9 cellular contexts compared by ENCODE assay signal in the genomic region with DNA sequence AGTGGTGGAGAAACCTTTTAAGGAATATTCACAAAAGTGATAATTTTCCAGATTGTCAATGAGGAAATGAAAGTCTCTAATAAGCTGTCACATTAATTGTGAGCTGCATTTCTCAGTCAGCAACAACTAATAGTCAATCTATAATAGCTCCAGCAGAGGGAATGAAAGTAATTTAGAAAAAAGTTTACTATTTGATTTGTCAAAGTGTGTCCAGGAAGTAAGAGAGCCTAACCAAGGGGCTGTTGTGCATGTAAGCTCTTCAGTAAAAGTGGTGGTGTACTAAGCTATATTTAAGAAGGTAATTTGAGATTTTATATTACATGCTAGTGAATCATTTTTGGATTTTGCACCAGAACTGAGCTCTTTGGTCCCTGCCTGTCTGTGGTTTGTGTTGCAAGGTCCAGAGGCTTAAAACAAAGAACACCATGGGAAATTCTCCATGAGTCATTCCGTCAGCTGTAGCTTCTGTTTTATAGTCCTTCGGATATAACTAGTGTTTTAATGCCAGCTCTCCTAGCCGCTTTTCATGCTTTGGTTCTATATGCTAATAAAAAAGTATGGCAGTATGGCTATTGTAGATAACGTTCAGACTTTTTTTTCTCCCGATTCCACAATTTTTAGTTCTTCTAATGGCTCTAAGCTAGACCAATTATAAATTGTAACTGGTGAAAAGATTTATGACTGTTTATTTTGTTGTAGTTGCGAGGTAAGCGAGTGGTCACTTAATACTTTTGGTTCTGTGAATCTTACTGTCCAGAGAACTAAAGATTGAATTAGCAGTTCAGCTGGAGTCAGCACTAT.
DNase-seq lines count a peak whose midpoint lies in the region; ATAC-seq and TF ChIP-seq lines count a peak whose summit lies in the region.
"Had no signal": no experiment of that assay in that cellular context is flagged by ENCODE, and none has a peak within 500 bp of the region (broad histone marks: within the 10 kb centered on the region; RNA-seq: fewer than 3 reads in every experiment).

No MANE protein-coding gene starts in this region.

- CTCF ChIA-PET in activated CD4-positive, alpha-beta memory T cell treated with anti-CD3 and anti-CD28 coated beads for 36 hours (lab: Charles Lee) = no interaction called here

- peak overlapping the region; percentile 73 for H3K4me3 ChIP-seq in endocrine pancreas (ENCODE audit: control insufficient read depth, insufficient read depth, low read length)

- H3K4me1 ChIP-seq in endocrine pancreas (ENCODE audit: control insufficient read depth, insufficient read depth, low read length) = peaks cover 47% of the 10 kb centered on the region

- POLR2A ChIA-PET in activated CD4-positive, alpha-beta memory T cell treated with anti-CD3 and anti-CD28 coated beads for 36 hours (lab: Charles Lee) = no interaction called here

- H3K27ac Mint-ChIP-seq in nephron progenitor cell = peak overlapping the region; percentile 58
- no peak overlapping the region for H3K27ac Mint-ChIP-seq in activated CD4-positive, alpha-beta memory T cell treated with anti-CD3 and anti-CD28 coated beads for 36 hours
- H3K27ac Mint-ChIP-seq: dendritic cell treated with granulocyte-macrophage colony-stimulating factor and Interleukin-4, amounts not matched to agents 40 ng/mL and 50 ng/mL, for 4 days had no signal

- H3K36me3 Mint-ChIP-seq in nephron progenitor cell (ENCODE audit: low read depth) = peaks cover 3% of the 10 kb centered on the region
- H3K36me3 Mint-ChIP-seq in activated CD4-positive, alpha-beta memory T cell treated with anti-CD3 and anti-CD28 coated beads for 36 hours = no peaks in the 10 kb centered on the region

- ATAC-seq in HG03095 (IDR thresholded peaks at IDR 0.05; ENCODE audit: unreplicated experiment) = no peak
- ATAC-seq in HG03342 (IDR thresholded peaks at IDR 0.05; ENCODE audit: unreplicated experiment) = no peak
- no peak for ATAC-seq in GM18861 (IDR thresholded peaks at IDR 0.05; ENCODE audit: unreplicated experiment)

- no peaks in the 10 kb centered on the region for H3K27me3 Mint-ChIP-seq in nephron progenitor cell (ENCODE audit: low read depth, poor library complexity)
- peaks cover 11% of the 10 kb centered on the region for H3K27me3 Mint-ChIP-seq in activated CD4-positive, alpha-beta memory T cell treated with anti-CD3 and anti-CD28 coated beads for 36 hours

- H3K36me3 ChIP-seq in endocrine pancreas (ENCODE audit: control insufficient read depth, insufficient read depth, low read length) = no peaks in the 10 kb centered on the region

- H3K27me3 ChIP-seq in endocrine pancreas (ENCODE audit: control insufficient read depth, insufficient read depth, low read length) = no peaks in the 10 kb centered on the region

- DNase-seq in DMS153 (lab: John Stamatoyannopoulos, UW) (peak; percentile 33), NCI-H2227 treated with DMSO at 0.1 percent for 48 hours (lab: John Stamatoyannopoulos, UW) (peak; percentile 46), nephron progenitor cell (no peak)
- no peak for DNase-seq in activated CD4-positive, alpha-beta memory T cell treated with anti-CD3 and anti-CD28 coated beads for 36 hours

- H3K9me3 Mint-ChIP-seq in nephron progenitor cell = peaks cover 6% of the 10 kb centered on the region
- H3K9me3 Mint-ChIP-seq in activated CD4-positive, alpha-beta memory T cell treated with anti-CD3 and anti-CD28 coated beads for 36 hours = no peaks in the 10 kb centered on the region
- H3K9me3 Mint-ChIP-seq: dendritic cell treated with granulocyte-macrophage colony-stimulating factor and Interleukin-4, amounts not matched to agents 40 ng/mL and 50 ng/mL, for 4 days had no signal

- H3K9me3 ChIP-seq in endocrine pancreas (ENCODE audit: control insufficient read depth, low read length) = no peaks in the 10 kb centered on the region

- TF ChIP-seq CTCF in nephron progenitor cell (IDR thresholded peaks at IDR 0.05) = no peak

- H3K4me1 Mint-ChIP-seq in nephron progenitor cell = peaks cover 32% of the 10 kb centered on the region
- H3K4me1 Mint-ChIP-seq in activated CD4-positive, alpha-beta memory T cell treated with anti-CD3 and anti-CD28 coated beads for 36 hours (ENCODE audit: low read depth) = no peaks in the 10 kb centered on the region

- intact Hi-C loops in activated CD4-positive, alpha-beta memory T cell treated with anti-CD3 and anti-CD28 coated beads for 36 hours (cut with micrococcal nuclease) = no loop called here

- no peak overlapping the region for H3K4me3 Mint-ChIP-seq in nephron progenitor cell
- no peak overlapping the region for H3K4me3 Mint-ChIP-seq in activated CD4-positive, alpha-beta memory T cell treated with anti-CD3 and anti-CD28 coated beads for 36 hours
- H3K4me3 Mint-ChIP-seq: dendritic cell treated with granulocyte-macrophage colony-stimulating factor and Interleukin-4, amounts not matched to agents 40 ng/mL and 50 ng/mL, for 4 days had no signal

- no peak overlapping the region for H3K9ac ChIP-seq in endocrine pancreas (ENCODE audit: control insufficient read depth, insufficient read depth, low read length)

Comparison
In these comparisons a context has a peak if more than half of its experiments do, and no peak if none do; other contexts are left out.
1. DNase-seq: peak in DMS153 (single experiment) and NCI-H2227 treated with DMSO at 0.1 percent for 48 hours (single experiment); none in nephron progenitor cell (single experiment) and activated CD4-positive, alpha-beta memory T cell treated with anti-CD3 and anti-CD28 coated beads for 36 hours (single experiment).